ENCODE assay signal across 8 cellular contexts in the genomic region with DNA sequence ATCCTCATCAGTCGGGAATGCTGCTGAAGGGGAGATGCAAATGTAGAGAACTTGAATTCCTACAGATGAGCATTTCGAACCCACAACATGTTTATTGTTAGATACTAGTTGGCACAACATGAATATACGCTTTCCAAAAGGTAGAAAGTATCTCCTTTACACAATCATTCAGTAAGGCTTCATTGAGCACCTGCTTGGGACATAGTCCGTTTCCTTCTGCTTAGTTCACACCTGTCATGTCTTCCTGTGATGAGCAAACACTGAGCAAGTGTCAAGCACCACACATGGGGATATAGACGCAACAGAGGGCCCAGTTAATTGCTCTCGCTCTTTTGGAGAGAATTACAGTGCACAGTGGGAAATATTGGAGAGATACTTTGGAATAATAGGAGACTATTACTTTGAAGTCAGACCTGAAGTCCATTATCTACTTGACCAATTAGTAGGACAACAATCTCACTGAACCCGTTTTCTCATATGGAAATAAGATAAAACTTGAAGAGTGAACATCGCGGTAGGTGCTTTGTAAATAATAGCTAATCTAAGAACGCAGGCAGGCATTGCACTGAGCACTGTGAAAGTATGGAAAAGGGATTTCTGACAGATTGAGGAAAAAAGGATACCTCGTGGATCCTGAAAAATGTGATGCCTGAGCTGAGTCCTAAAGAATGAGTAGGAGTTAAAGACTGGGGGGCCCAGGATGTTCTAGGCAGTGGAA. TPM values are rescaled to one million over a fixed set of nuclear protein-coding genes. Genes with fewer than 3 reads are reported as not detected.
DNase-seq lines count a peak whose midpoint lies in the region; ATAC-seq, FAIRE-seq and TF ChIP-seq lines count a peak whose summit lies in the region.

No MANE protein-coding gene starts in this region.

- DNase-seq in heart left ventricle (no peak), left ventricle myocardium superior (no peak), HepG2 (ENCODE audit: low spot score) (no peak), dermis blood vessel endothelial cell (no peak)

- ATAC-seq in heart left ventricle (no peak), left ventricle myocardium superior (no peak), HepG2 (no peak), GM21423 (IDR thresholded peaks at IDR 0.05; ENCODE audit: unreplicated experiment) (no peak), HG03469 (IDR thresholded peaks at IDR 0.05; ENCODE audit: unreplicated experiment) (no peak)

- no TSS peak for BruUV-seq in HepG2 (replicated peaks; lab: Mats Ljungman, UMichigan)

- H3K27ac ChIP-seq in heart left ventricle (peak overlapping the region in 2 of 12 donors; percentile 93 to 96), VCaP (peak overlapping the region; percentile 85), HepG2 (ENCODE audit: extremely low read length, insufficient read depth, low read length) (peak overlapping the region; percentile 75), urinary bladder (ENCODE audit: low read depth) (no peak overlapping the region)

- in situ Hi-C loops in HepG2 (cut with HindIII; ENCODE audit: extremely low pct_ligation_motif_present, low pct_unique_long_range_greater_than_20kb): loop anchor here (5.0 kb wide), 1 partner anchor 37 kb away; no protein-coding TSS in a partner anchor

- H3K9me3 ChIP-seq in heart left ventricle: no peaks in the 10 kb centered on the region
- no peaks in the 10 kb centered on the region for H3K9me3 ChIP-seq in HepG2 (ENCODE audit: low read length)

- no peak for TF ChIP-seq CTCF in heart left ventricle (IDR thresholded peaks at IDR 0.05)
- no peak for TF ChIP-seq CTCF in VCaP (conservative IDR thresholded peaks at IDR 0.05)
- TF ChIP-seq CTCF in HepG2 (CRISPR knock-in tag; IDR thresholded peaks at IDR 0.05): no peak

- H3K4me1 ChIP-seq in heart left ventricle (peaks cover 0 to 46% (median 31%) of the 10 kb centered on the region in 12 donors), HepG2 (ENCODE audit: insufficient read depth, low read length) (peaks cover 46% of the 10 kb centered on the region), urinary bladder (ENCODE audit: insufficient read depth) (no peaks in the 10 kb centered on the region)

- intact Hi-C loops in heart left ventricle (cut with DNase I): loop anchor here in 5 of 10 donors (5.0 to 10.0 kb wide), 3 partner anchors 217 to 282 kb away; partner anchors contain the start of gene ASAP2 (in 3 of the 5)
- intact Hi-C loops in left ventricle myocardium superior (cut with micrococcal nuclease): no loop called here
- intact Hi-C loops in HepG2 (cut with micrococcal nuclease; ENCODE audit: unreplicated experiment): loop anchor here (5.0 kb wide), 1 partner anchor 133 kb away; the partner anchor contains the start of gene ADAM17

- CTCF ChIA-PET in HepG2 (lab: Yijun Ruan, JAX; ENCODE audit: low intra/inter-chr PET ratio, low total read pairs): no interaction called here

- peaks cover 48% of the 10 kb centered on the region for H3K79me2 ChIP-seq in HepG2 (ENCODE audit: insufficient read depth, low read length)

- peak; percentile 44 for FAIRE-seq in HepG2 (lab: Jason Lieb, UNC)

- H3K27me3 ChIP-seq in heart left ventricle (no peaks in the 10 kb centered on the region), HepG2 (ENCODE audit: control insufficient read depth in 1 of 2, insufficient read depth in 2 of 2, low read length in 2 of 2) (no peaks in the 10 kb centered on the region; a peak in 1 of 5 replicates)

- WGBS in heart left ventricle, 4 donors: 67 to 71% (median 69%) methylated on average over 11 of the region's 11 CpGs
- 45% methylated on average over 11 of the region's 11 CpGs for WGBS in HepG2 (ENCODE audit: low lambda C conversion rate)
- 67% methylated on average over 11 of the region's 11 CpGs for WGBS in urinary bladder

- peaks cover 0 to 15% (median 9%) of the 10 kb centered on the region in 9 donors for H3K36me3 ChIP-seq in heart left ventricle
- H3K36me3 ChIP-seq in HepG2 (replicated peaks in 1 of 2; ENCODE audit: control insufficient read depth in 1 of 2, insufficient read depth in 2 of 2, low read length in 2 of 2): peaks cover 0 to 7% of the 10 kb centered on the region in 2 experiments; a peak in 2 of 5 replicates
- no peaks in the 10 kb centered on the region for H3K36me3 ChIP-seq in urinary bladder (ENCODE audit: insufficient read depth)

- POLR2A ChIA-PET in HepG2 (lab: Yijun Ruan, JAX): interaction anchor here (1.0 to 3.1 kb wide), 2 partner anchors 88 to 89 kb away, joined by 4 to 17 read pairs; no protein-coding TSS in a partner anchor

- TF ChIP-seq RAD21 in HepG2 (CRISPR knock-in tag; IDR thresholded peaks at IDR 0.05): no peak

- TF ChIP-seq POLR2A in heart left ventricle (IDR thresholded peaks at IDR 0.05) (no peak), HepG2 (IDR thresholded peaks at IDR 0.05; ENCODE audit: insufficient read depth in 1 of 2, low read depth in 2 of 2, low read length in 2 of 2) (no peak)

- H3K9ac ChIP-seq in HepG2 (ENCODE audit: insufficient read depth, low read depth, low read length): peak overlapping the region; percentile 93

- H3K4me3 ChIP-seq in heart left ventricle (peak overlapping the region in 11 of 12 donors; percentile 61 to 98 (median 94)), HepG2 (replicated peaks in 1 of 3; ENCODE audit: insufficient read depth in 1 of 3, low read depth in 2 of 3, low read length in 3 of 3) (peak overlapping the region; percentile 80 to 97 (median 86)), urinary bladder (ENCODE audit: low read depth, low read length) (peak overlapping the region; percentile 83)

- no peaks in the 10 kb centered on the region for H4K20me1 ChIP-seq in HepG2 (ENCODE audit: insufficient read depth, low read length)

- peak overlapping the region; percentile 79 for H3K4me2 ChIP-seq in HepG2 (ENCODE audit: low read depth, low read length)

- TF ChIP-seq EP300 in HepG2 (IDR thresholded peaks at IDR 0.05; ENCODE audit: low read depth in 2 of 2, low read length in 2 of 2): no peak
- TF ChIP-seq EP300 in HepG2 (CRISPR knock-in tag; IDR thresholded peaks at IDR 0.05; ENCODE audit: borderline replicate concordance): no peak

- no peak overlapping the region for H2AFZ ChIP-seq in HepG2 (ENCODE audit: low read length)

RNA-seq across cellular contexts. Expression of gene CPSF3, which starts 1.2 kb away (rescaled TPM):
- 10 to 100 TPM; 13.8 to 27.5 (median 18.3) TPM for total RNA-seq in heart left ventricle
- polyA plus RNA-seq in heart left ventricle: 10 to 100 TPM; 12.0 to 21.9 TPM
- total RNA-seq in left ventricle myocardium superior: 15.5 TPM
- 93.0 and 128 TPM in 2 replicates for total RNA-seq in HepG2 (2016; rRNA removed; fragmentation: Illumina TruSeq; extraction: Trizol)
- 24.5 and 26.5 TPM in 2 replicates for total RNA-seq in HepG2 (2016; cell fraction: cytosol; rRNA removed; fragmentation: Illumina TruSeq; extraction: Trizol; ENCODE audit: low read depth)
- 91.7 and 127 TPM in 2 replicates for total RNA-seq in HepG2 (2016; cell fraction: insoluble cytoplasmic fraction; rRNA removed; fragmentation: Illumina TruSeq; extraction: Trizol)
- 45.4 and 49.2 TPM in 2 replicates for total RNA-seq in HepG2 (2016; cell fraction: membrane; rRNA removed; fragmentation: Illumina TruSeq; extraction: Trizol)
- 50.4 and 54.8 TPM in 2 replicates for total RNA-seq in HepG2 (2016; cell fraction: nucleus; rRNA removed; fragmentation: Illumina TruSeq; extraction: Trizol)
- polyA plus RNA-seq in HepG2 (2011; rRNA removed): 15.5 and 19.8 TPM in 2 replicates
- 10.9 and 15.9 TPM in 2 replicates for polyA plus RNA-seq in HepG2 (2011; cell fraction: cytosol; rRNA removed)
- polyA plus RNA-seq in HepG2 (2011; cell fraction: nucleus; rRNA removed): 36.6 and 50.3 TPM in 2 replicates
- polyA plus RNA-seq in HepG2 (2012): 39.8 and 75.3 TPM in 2 replicates
- polyA plus RNA-seq in HepG2 (2016; cell fraction: cytosol; fragmentation: Illumina TruSeq; extraction: Trizol; ENCODE audit: low read depth): 14.0 and 15.0 TPM in 2 replicates
- polyA plus RNA-seq in HepG2 (2016; cell fraction: insoluble cytoplasmic fraction; fragmentation: Illumina TruSeq; extraction: Trizol; ENCODE audit: low read depth): 101 and 102 TPM in 2 replicates
- polyA plus RNA-seq in HepG2 (2016; cell fraction: membrane; fragmentation: Illumina TruSeq; extraction: Trizol; ENCODE audit: low read depth): 26.2 and 28.6 TPM in 2 replicates
- 54.3 and 60.5 TPM in 2 replicates for polyA plus RNA-seq in HepG2 (2016; cell fraction: nucleus; fragmentation: Illumina TruSeq; extraction: Trizol; ENCODE audit: insufficient read depth, low read depth)
- 13.4 and 22.8 TPM in 2 replicates for polyA minus RNA-seq in HepG2 (2011; rRNA and poly(A)+ RNA removed; ENCODE audit: low replicate concordance)
- 24.7 and 28.4 TPM in 2 replicates for polyA minus RNA-seq in HepG2 (2011; cell fraction: cytosol; rRNA and poly(A)+ RNA removed)
- polyA minus RNA-seq in HepG2 (2011; cell fraction: nucleus; rRNA and poly(A)+ RNA removed): 43.6 and 53.1 TPM in 2 replicates
- 45.2 TPM for total RNA-seq in urinary bladder
- 16.6 TPM for polyA plus RNA-seq in urinary bladder
- total RNA-seq in dermis blood vessel endothelial cell: 44.1 and 99.6 TPM in 2 replicates

RNA-seq across cellular contexts. Expression of gene ITGB1BP1, which starts 1.3 kb away (rescaled TPM):
- total RNA-seq in heart left ventricle: 100 to 1,000 TPM in 6 of 9 donors, 10 to 100 TPM in 3; 26.5 to 163 (median 104) TPM
- polyA plus RNA-seq in heart left ventricle: 100 to 1,000 TPM in 1 of 2 donors, 10 to 100 TPM in 1; 85.6 to 165 TPM
- total RNA-seq in left ventricle myocardium superior: 102 TPM
- 108 and 125 TPM in 2 replicates for total RNA-seq in HepG2 (2016; rRNA removed; fragmentation: Illumina TruSeq; extraction: Trizol)
- total RNA-seq in HepG2 (2016; cell fraction: cytosol; rRNA removed; fragmentation: Illumina TruSeq; extraction: Trizol; ENCODE audit: low read depth): 430 and 468 TPM in 2 replicates
- total RNA-seq in HepG2 (2016; cell fraction: insoluble cytoplasmic fraction; rRNA removed; fragmentation: Illumina TruSeq; extraction: Trizol): 111 and 112 TPM in 2 replicates
- total RNA-seq in HepG2 (2016; cell fraction: membrane; rRNA removed; fragmentation: Illumina TruSeq; extraction: Trizol): 377 and 404 TPM in 2 replicates
- total RNA-seq in HepG2 (2016; cell fraction: nucleus; rRNA removed; fragmentation: Illumina TruSeq; extraction: Trizol): 50.0 and 51.9 TPM in 2 replicates
- polyA plus RNA-seq in HepG2 (2011; rRNA removed): 83.6 and 106 TPM in 2 replicates
- 45.2 and 54.1 TPM in 2 replicates for polyA plus RNA-seq in HepG2 (2011; cell fraction: cytosol; rRNA removed)
- 41.6 and 57.5 TPM in 2 replicates for polyA plus RNA-seq in HepG2 (2011; cell fraction: nucleus; rRNA removed)
- 89.6 and 111 TPM in 2 replicates for polyA plus RNA-seq in HepG2 (2012)
- 797 and 956 TPM in 2 replicates for polyA plus RNA-seq in HepG2 (2016; cell fraction: cytosol; fragmentation: Illumina TruSeq; extraction: Trizol; ENCODE audit: low read depth)
- 170 and 179 TPM in 2 replicates for polyA plus RNA-seq in HepG2 (2016; cell fraction: insoluble cytoplasmic fraction; fragmentation: Illumina TruSeq; extraction: Trizol; ENCODE audit: low read depth)
- 570 and 618 TPM in 2 replicates for polyA plus RNA-seq in HepG2 (2016; cell fraction: membrane; fragmentation: Illumina TruSeq; extraction: Trizol; ENCODE audit: low read depth)
- polyA plus RNA-seq in HepG2 (2016; cell fraction: nucleus; fragmentation: Illumina TruSeq; extraction: Trizol; ENCODE audit: insufficient read depth, low read depth): 135 and 136 TPM in 2 replicates
- polyA minus RNA-seq in HepG2 (2011; rRNA and poly(A)+ RNA removed; ENCODE audit: low replicate concordance): 13.3 and 35.9 TPM in 2 replicates
- 17.3 and 20.8 TPM in 2 replicates for polyA minus RNA-seq in HepG2 (2011; cell fraction: cytosol; rRNA and poly(A)+ RNA removed)
- polyA minus RNA-seq in HepG2 (2011; cell fraction: nucleus; rRNA and poly(A)+ RNA removed): 21.0 and 23.9 TPM in 2 replicates
- 42.0 TPM for total RNA-seq in urinary bladder
- polyA plus RNA-seq in urinary bladder: 80.2 TPM
- 41.0 and 52.5 TPM in 2 replicates for total RNA-seq in dermis blood vessel endothelial cell

RNA-seq across cellular contexts. Expression of gene IAH1, which starts 49.7 kb away (rescaled TPM):
- total RNA-seq in heart left ventricle (100 to 1,000 TPM in 1 of 9 donors, 10 to 100 TPM in 8; 58.4 to 101 (median 78.0) TPM), left ventricle myocardium superior (83.2 TPM), HepG2 (2016; rRNA removed; fragmentation: Illumina TruSeq; extraction: Trizol) (44.4 and 45.2 TPM in 2 replicates), urinary bladder (40.0 TPM), dermis blood vessel endothelial cell (29.4 and 38.8 TPM in 2 replicates)
- polyA plus RNA-seq in heart left ventricle (100 to 1,000 TPM in 1 of 2 donors, 10 to 100 TPM in 1; 51.6 to 124 TPM), HepG2 (2011; rRNA removed) (37.4 and 43.6 TPM in 2 replicates), urinary bladder (56.3 TPM)
- total RNA-seq in HepG2 (2016; cell fraction: cytosol; rRNA removed; fragmentation: Illumina TruSeq; extraction: Trizol; ENCODE audit: low read depth): 48.4 and 50.7 TPM in 2 replicates
- total RNA-seq in HepG2 (2016; cell fraction: insoluble cytoplasmic fraction; rRNA removed; fragmentation: Illumina TruSeq; extraction: Trizol): 41.9 and 48.6 TPM in 2 replicates
- total RNA-seq in HepG2 (2016; cell fraction: membrane; rRNA removed; fragmentation: Illumina TruSeq; extraction: Trizol): 45.3 and 47.0 TPM in 2 replicates
- 19.2 and 24.6 TPM in 2 replicates for total RNA-seq in HepG2 (2016; cell fraction: nucleus; rRNA removed; fragmentation: Illumina TruSeq; extraction: Trizol)
- 30.1 and 33.9 TPM in 2 replicates for polyA plus RNA-seq in HepG2 (2011; cell fraction: cytosol; rRNA removed)
- polyA plus RNA-seq in HepG2 (2011; cell fraction: nucleus; rRNA removed): 15.7 and 16.7 TPM in 2 replicates
- 23.4 and 30.7 TPM in 2 replicates for polyA plus RNA-seq in HepG2 (2012)
- polyA plus RNA-seq in HepG2 (2016; cell fraction: cytosol; fragmentation: Illumina TruSeq; extraction: Trizol; ENCODE audit: low read depth): 53.5 and 58.2 TPM in 2 replicates
- polyA plus RNA-seq in HepG2 (2016; cell fraction: insoluble cytoplasmic fraction; fragmentation: Illumina TruSeq; extraction: Trizol; ENCODE audit: low read depth): 40.8 and 42.5 TPM in 2 replicates
- polyA plus RNA-seq in HepG2 (2016; cell fraction: membrane; fragmentation: Illumina TruSeq; extraction: Trizol; ENCODE audit: low read depth): 41.3 and 42.8 TPM in 2 replicates
- 28.4 and 30.4 TPM in 2 replicates for polyA plus RNA-seq in HepG2 (2016; cell fraction: nucleus; fragmentation: Illumina TruSeq; extraction: Trizol; ENCODE audit: insufficient read depth, low read depth)
- polyA minus RNA-seq in HepG2 (2011; rRNA and poly(A)+ RNA removed; ENCODE audit: low replicate concordance): 15.2 and 21.3 TPM in 2 replicates
- polyA minus RNA-seq in HepG2 (2011; cell fraction: cytosol; rRNA and poly(A)+ RNA removed): 14.1 and 16.1 TPM in 2 replicates
- 14.0 and 25.5 TPM in 2 replicates for polyA minus RNA-seq in HepG2 (2011; cell fraction: nucleus; rRNA and poly(A)+ RNA removed)
